In genomic region chr15:90388462-90389182, GRCh38 we compare ENCODE assay signal across 8 cellular contexts. TPM values are rescaled to one million over a fixed set of nuclear protein-coding genes. Genes with fewer than 3 reads are reported as not detected.
DNase-seq lines count a peak whose midpoint lies in the region; ATAC-seq and TF ChIP-seq lines count a peak whose summit lies in the region.

No MANE protein-coding gene starts in this region.

- no peak for TF ChIP-seq POLR2A in Peyer's patch (IDR thresholded peaks at IDR 0.05)

- peak; percentile 48 for ATAC-seq in GM19023 (IDR thresholded peaks at IDR 0.05; ENCODE audit: unreplicated experiment)
- peak; percentile 46 for ATAC-seq in HG03159 (IDR thresholded peaks at IDR 0.05; ENCODE audit: unreplicated experiment)
- peak; percentile 64 for ATAC-seq in foreskin keratinocyte

- H3K27ac ChIP-seq in Peyer's patch (peak overlapping the region; percentile 92 to 100 (median 98)), foreskin keratinocyte (peak overlapping the region; percentile 98), neutrophil (peak overlapping the region; percentile 99), tibial artery (peak overlapping the region; percentile 98 to 100)

- peak overlapping the region; percentile 86 for H3K4me3 ChIP-seq in AG04449 (ENCODE audit: low read depth, low read length)
- peak overlapping the region; percentile 73 to 100 (median 88) for H3K4me3 ChIP-seq in Peyer's patch
- H3K4me3 ChIP-seq in neutrophil (ENCODE audit: low read depth in 1 of 2, low read length in 1 of 2), result peak overlapping the region; percentile 68 to 84
- H3K4me3 ChIP-seq in tibial artery, result peak overlapping the region; percentile 79 to 99

- POLR2A ChIA-PET in AG04449 (lab: Yijun Ruan, JAX), result interaction anchor here (0.9 to 1.8 kb wide), 6 partner anchors 11 to 26 kb away, joined by 3 to 13 read pairs (median 8); no protein-coding TSS in a partner anchor

- CTCF ChIA-PET in AG04449 (lab: Yijun Ruan, JAX), result interaction anchor here (1.0 to 1.9 kb wide), 6 partner anchors 12 to 93 kb away, joined by 3 to 11 read pairs (median 6); partner anchors contain the start of gene ZNF774

- H3K9me3 ChIP-seq in Peyer's patch, result no peaks in the 10 kb centered on the region
- no peaks in the 10 kb centered on the region for H3K9me3 ChIP-seq in neutrophil
- no peaks in the 10 kb centered on the region for H3K9me3 ChIP-seq in tibial artery

- intact Hi-C loops in tibial artery (cut with DNase I; ENCODE audit: low total_unique reads), result no loop called here

- H3K4me1 ChIP-seq in Peyer's patch (peaks cover 0 to 36% (median 11%) of the 10 kb centered on the region in 4 donors), foreskin keratinocyte (peaks cover 14% of the 10 kb centered on the region), neutrophil (ENCODE audit: control insufficient read depth in 1 of 2, insufficient read depth in 1 of 2, low read depth in 1 of 2, low read length in 1 of 2) (peaks cover 53% of the 10 kb centered on the region in 2 experiments), tibial artery (peaks cover 4 to 47% (median 33%) of the 10 kb centered on the region in 4 donors)

- H3K27me3 ChIP-seq in Peyer's patch (no peaks in the 10 kb centered on the region), foreskin keratinocyte (no peaks in the 10 kb centered on the region), neutrophil (peaks cover under 1% of the 10 kb centered on the region), tibial artery (no peaks in the 10 kb centered on the region)

- TF ChIP-seq CTCF in AG04449 (IDR thresholded peaks at IDR 0.05; ENCODE audit: insufficient read depth, low read length, missing control alignments), result no peak
- no peak for TF ChIP-seq CTCF in Peyer's patch (IDR thresholded peaks at IDR 0.05)
- peak; percentile 14 for TF ChIP-seq CTCF in foreskin keratinocyte (conservative IDR thresholded peaks at IDR 0.05)
- TF ChIP-seq CTCF in neutrophil (IDR thresholded peaks at IDR 0.05), result no peak
- no peak for TF ChIP-seq CTCF in tibial artery (IDR thresholded peaks at IDR 0.05)

- DNase-seq in AG04449 (ENCODE audit: low read depth, low spot score) (no peak), Peyer's patch (peak; percentile 64 to 80 (median 80)), foreskin keratinocyte (no peak), tibial artery (peak; percentile 75 to 85)
- peak; percentile 34 for DNase-seq in activated effector memory CD4-positive, alpha-beta T cell treated with Interleukin-2 at 50 U/mL for 16 hours

- H3K36me3 ChIP-seq in Peyer's patch, result peaks cover 0 to 11% (median 0%) of the 10 kb centered on the region in 3 donors
- peaks cover 29% of the 10 kb centered on the region for H3K36me3 ChIP-seq in neutrophil
- H3K36me3 ChIP-seq in tibial artery, result peaks cover 0 to 12% (median 8%) of the 10 kb centered on the region in 3 donors

RNA-seq across cellular contexts. Expression of gene IQGAP1, which starts 0.6 kb away (rescaled TPM):
- total RNA-seq in Peyer's patch, result 100 to 1,000 TPM; 162 to 334 (median 168) TPM
- total RNA-seq in foreskin keratinocyte, result 268 and 290 TPM in 2 replicates
- polyA plus RNA-seq in foreskin keratinocyte, result 99.5 and 102 TPM in 2 replicates

RNA-seq across cellular contexts. Expression of gene ZNF774, which starts 36.5 kb away (rescaled TPM):
- total RNA-seq in Peyer's patch (10 to 100 TPM in 1 of 4 donors, 1 to 10 TPM in 3; 4.0 to 11.7 (median 8.7) TPM), foreskin keratinocyte (1.9 and 2.2 TPM in 2 replicates)
- polyA plus RNA-seq in foreskin keratinocyte, result 0.81 and 1.1 TPM in 2 replicates

Comparison
In these comparisons a context has a peak if more than half of its experiments do, and no peak if none do; other contexts are left out.
1. DNase-seq: peak in Peyer's patch (3 of 3), activated effector memory CD4-positive, alpha-beta T cell treated with Interleukin-2 at 50 U/mL for 16 hours (single experiment) and tibial artery (2 of 2); none in AG04449 (single experiment) and foreskin keratinocyte (0 of 2).
2. Peak in every context shown above with its lines, with median percentiles within 50 percentile points of each other: H3K4me3 ChIP-seq, ATAC-seq and H3K27ac ChIP-seq.